ENCODE assay signal across 20 cellular contexts in genomic region chr10:101807158-101807557, GRCh38. TPM values are rescaled to one million over a fixed set of nuclear protein-coding genes. Genes with fewer than 3 reads are reported as not detected.
"Had no signal": no experiment of that assay in that cellular context is flagged by ENCODE, and none has a peak within 500 bp of the region (broad histone marks: within the 10 kb centered on the region; RNA-seq: fewer than 3 reads in every experiment).

No MANE protein-coding gene starts in this region.

- FAIRE-seq: endometrium, urothelium cell line had no signal

- H3K4me1 Mint-ChIP-seq: nephron had no signal

- H3K27ac ChIP-seq: breast epithelium, psoas muscle, thyroid gland had no signal

- H3K9me3 Mint-ChIP-seq: activated B cell treated with CpG ODN at 0.5 μM for 24 hours; activated T-helper 1 cell treated with anti-CD3 and anti-CD28 coated beads, Interleukin-12 subunit alpha, Interleukin-12 subunit beta, Interleukin-2, Interleukin-4 antibody, amounts not matched to agents 30 ng/mL and 10 ng/mL and 1 ng/mL, durations not matched to agents 14 hours and 24 hours and 36 hours; immature natural killer cell; nephron had no signal

- H3K27me3 ChIP-seq: breast epithelium, thyroid gland had no signal

- H3K4me1 ChIP-seq: breast epithelium, thyroid gland had no signal

- H3K27me3 Mint-ChIP-seq: activated B cell treated with CpG ODN at 0.5 μM for 24 hours had no signal

- DNase-seq: activated B cell treated with CpG ODN at 0.5 μM for 24 hours; activated CD4-positive, alpha-beta T cell treated with anti-CD3 and anti-CD28 coated beads, Interleukin-2, amount 50 U/mL, for 1 hour; activated naive CD4-positive, alpha-beta T cell treated with anti-CD3 and anti-CD28 coated beads, Interleukin-2, amount 50 U/mL, for 16 hours; glutamatergic neuron; immature natural killer cell; left colon; psoas muscle; stimulated activated CD4-positive, alpha-beta T cell treated with anti-CD3 and anti-CD28 coated beads, Interleukin-4, amount 100 ng/mL, for 1 hour; stimulated activated CD8-positive, alpha-beta memory T cell treated with anti-CD3 and anti-CD28 coated beads, Interleukin-4, amount 100 ng/mL, for 48 hours; thyroid gland had no signal

- H3K4me3 ChIP-seq: breast epithelium, lung, psoas muscle, thyroid gland had no signal

- H3K4me3 Mint-ChIP-seq: activated B cell treated with CpG ODN at 0.5 μM for 24 hours; activated T-helper 1 cell treated with anti-CD3 and anti-CD28 coated beads, Interleukin-12 subunit alpha, Interleukin-12 subunit beta, Interleukin-2, Interleukin-4 antibody, amounts not matched to agents 30 ng/mL and 10 ng/mL and 1 ng/mL, durations not matched to agents 14 hours and 24 hours and 36 hours; immature natural killer cell; nephron had no signal

- H3K9me3 ChIP-seq: breast epithelium, psoas muscle, thyroid gland had no signal

- ATAC-seq: esophagus mucosa, left colon, psoas muscle, sciatic nerve had no signal

- H3K27ac Mint-ChIP-seq: activated B cell treated with CpG ODN at 0.5 μM for 24 hours; activated T-helper 1 cell treated with anti-CD3 and anti-CD28 coated beads, Interleukin-12 subunit alpha, Interleukin-12 subunit beta, Interleukin-2, Interleukin-4 antibody, amounts not matched to agents 30 ng/mL and 10 ng/mL and 1 ng/mL, durations not matched to agents 14 hours and 24 hours and 36 hours; nephron had no signal

RNA-seq across cellular contexts. Expression of gene FGF8, which starts 31.2 kb away (rescaled TPM):
- total RNA-seq: activated B cell treated with CpG ODN at 0.5 μM for 24 hours; activated T-helper 1 cell treated with anti-CD3 and anti-CD28 coated beads, Interleukin-12 subunit alpha, Interleukin-12 subunit beta, Interleukin-2, Interleukin-4 antibody, amounts not matched to agents 30 ng/mL and 10 ng/mL and 1 ng/mL, durations not matched to agents 14 hours and 24 hours and 36 hours; breast epithelium; esophagus mucosa; left colon; lung; mononuclear cell; psoas muscle; T-helper 1 cell treated with Interleukin-12 subunit alpha and Interleukin-12 subunit beta and Interleukin-4 antibody, amounts not matched to agents 30 ng/mL and 1 ng/mL, for 36 hours; thyroid gland had no signal
- polyA plus RNA-seq: immature natural killer cell, psoas muscle had no signal

RNA-seq across cellular contexts. Expression of gene KCNIP2, which starts 36.4 kb away (rescaled TPM):
- polyA plus RNA-seq: immature natural killer cell had no signal
